Comparison of ENCODE assay signal across 8 cellular contexts in the genomic region with DNA sequence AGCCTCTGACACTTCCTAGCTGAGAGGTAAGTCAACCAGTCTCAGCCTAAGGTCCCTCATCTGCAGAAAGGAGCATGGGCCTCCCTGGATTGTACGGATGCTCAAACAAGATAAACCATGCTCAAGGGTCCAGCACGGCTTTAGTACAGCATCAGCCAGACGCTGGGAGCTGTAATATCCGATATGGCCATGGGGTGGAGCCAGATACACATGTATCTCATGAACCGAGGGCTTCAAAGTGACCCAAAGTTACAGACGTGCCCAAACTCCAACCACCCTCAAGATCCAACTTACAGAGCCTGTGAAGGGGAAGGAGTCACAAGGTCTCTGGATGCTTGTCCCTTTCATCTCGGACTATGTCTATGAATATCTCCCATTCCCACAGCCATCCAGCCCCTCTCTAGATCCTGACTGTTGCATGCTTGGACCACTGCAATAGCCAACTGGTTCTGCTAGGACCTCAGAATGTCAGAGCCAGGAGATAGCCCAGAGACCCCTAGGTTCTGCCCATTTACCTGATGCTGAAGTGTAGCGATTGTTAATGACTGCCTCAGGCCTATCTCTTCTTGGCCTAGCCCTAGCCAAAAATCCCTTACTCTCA.
DNase-seq lines count a peak whose midpoint lies in the region; ATAC-seq and TF ChIP-seq lines count a peak whose summit lies in the region.

No MANE protein-coding gene starts in this region.

- POLR2A ChIA-PET in OCI-LY7 (lab: Charles Lee): interaction anchor here (0.8 to 1.4 kb wide), 2 partner anchors 13 to 70 kb away, joined by 3 read pairs; no protein-coding TSS in a partner anchor

- intact Hi-C loops in Right ventricle myocardium inferior (cut with DNase I) (loop anchor here (1.0 kb wide), 3 partner anchors 142 to 173 kb away; partner anchors contain the start of gene SH3PXD2A), cardiac septum (cut with DNase I) (loop anchor here (1.0 kb wide), 2 partner anchors 146 to 173 kb away; no protein-coding TSS in a partner anchor), OCI-LY7 (cut with micrococcal nuclease; ENCODE audit: unreplicated experiment) (loop anchor here (1.0 to 5.0 kb wide), 4 partner anchors 59 to 409 kb away; partner anchors contain the start of gene SFR1), natural killer cell (cut with micrococcal nuclease) (loop anchor here (1.0 kb wide), 3 partner anchors 146 to 496 kb away; no protein-coding TSS in a partner anchor)

- no peaks in the 10 kb centered on the region for H4K20me1 ChIP-seq in OCI-LY7 (ENCODE audit: insufficient read depth, low read length)

- H3K79me2 ChIP-seq in OCI-LY7 (ENCODE audit: insufficient read depth, low read depth, low read length): no peaks in the 10 kb centered on the region

- no peaks in the 10 kb centered on the region for H3K4me1 ChIP-seq in OCI-LY7 (ENCODE audit: insufficient read depth, low read length, poor library complexity, severe bottlenecking)

- ATAC-seq in Right ventricle myocardium inferior (peak; percentile 86), HG03469 (IDR thresholded peaks at IDR 0.05; ENCODE audit: unreplicated experiment) (peak; percentile 62), esophagus mucosa (peak; percentile 65), natural killer cell (peak; percentile 84 to 98 (median 95))

- no peak overlapping the region for H3K4me2 ChIP-seq in OCI-LY7 (ENCODE audit: low read length)

- H3K4me3 ChIP-seq in OCI-LY7 (ENCODE audit: low read depth, low read length, poor library complexity, severe bottlenecking): no peak overlapping the region

- TF ChIP-seq CTCF in OCI-LY7 (conservative IDR thresholded peaks at IDR 0.05; ENCODE audit: low read length) (peak; percentile 96), natural killer cell (IDR thresholded peaks at IDR 0.05) (peak; percentile 86)

- H3K9me3 ChIP-seq in OCI-LY7 (ENCODE audit: low read length): no peaks in the 10 kb centered on the region

- no peak overlapping the region for H2AFZ ChIP-seq in OCI-LY7 (ENCODE audit: low read length)

- BruUV-seq in OCI-LY7 (replicated peaks; lab: Mats Ljungman, UMichigan): no TSS peak

- H3K27ac ChIP-seq in OCI-LY7 (ENCODE audit: low read depth, low read length, poor library complexity, severe bottlenecking): no peak overlapping the region

- no peaks in the 10 kb centered on the region for H3K27me3 Mint-ChIP-seq in natural killer cell (ENCODE audit: low read depth in 2 of 2)

- no peaks in the 10 kb centered on the region for H3K36me3 Mint-ChIP-seq in natural killer cell

- H3K36me3 ChIP-seq in OCI-LY7 (ENCODE audit: insufficient read depth, low read length): no peaks in the 10 kb centered on the region

- no peak overlapping the region for H3K4me3 Mint-ChIP-seq in natural killer cell

- no peak overlapping the region for H3K27ac Mint-ChIP-seq in natural killer cell

- no peaks in the 10 kb centered on the region for H3K4me1 Mint-ChIP-seq in natural killer cell

- DNase-seq in Right ventricle myocardium inferior (ENCODE audit: missing footprints) (peak; percentile 81), cardiac septum (ENCODE audit: low spot score) (no peak), OCI-LY7 (ENCODE audit: low spot score) (peak; percentile 81), activated T-cell treated with anti-CD3 and anti-CD28 coated beads for 4 hours (peak; percentile 77), natural killer cell (peak; percentile 74)
- DNase-seq in stimulated activated naive CD4-positive, alpha-beta T cell (lab: John Stamatoyannopoulos, UW): peak; percentile 49 to 81 (median 69)

- no peaks in the 10 kb centered on the region for H3K9me2 ChIP-seq in OCI-LY7 (ENCODE audit: insufficient read depth, low read length)

- CTCF ChIA-PET in OCI-LY7 (lab: Charles Lee; ENCODE audit: unreplicated experiment): interaction anchor here (0.5 to 1.0 kb wide), 4 partner anchors 21 to 610 kb away, joined by 3 to 4 read pairs (median 3); no protein-coding TSS in a partner anchor

- H3K9me3 Mint-ChIP-seq in natural killer cell: no peaks in the 10 kb centered on the region
